Comparison of ENCODE assay signal across 9 cellular contexts in genomic region chr21:28605138-28605537, GRCh38.
DNase-seq lines count a peak whose midpoint lies in the region; ATAC-seq, FAIRE-seq and TF ChIP-seq lines count a peak whose summit lies in the region.
"Had no signal": no experiment of that assay in that cellular context is flagged by ENCODE, and none has a peak within 500 bp of the region (broad histone marks: within the 10 kb centered on the region; RNA-seq: fewer than 3 reads in every experiment).

No MANE protein-coding gene starts in this region.

- in situ Hi-C loops in GM12878 (cut with MboI) = no loop called here

- no peaks in the 10 kb centered on the region for H3K27me3 ChIP-seq in GM12878 (replicated peaks in 1 of 2; ENCODE audit: control insufficient read depth in 2 of 2, insufficient read depth in 2 of 2, low read length in 1 of 2)
- H3K27me3 ChIP-seq in PC-9 (ENCODE audit: insufficient read depth, low read depth) = no peaks in the 10 kb centered on the region

- CTCF ChIA-PET in GM12878 (lab: Yijun Ruan, JAX) (no interaction called here), PC-9 (lab: Charles Lee) (no interaction called here)

- H3K79me2 ChIP-seq in GM12878 (ENCODE audit: control insufficient read depth, insufficient read depth, low read length) (no peaks in the 10 kb centered on the region), PC-9 (ENCODE audit: low read depth) (no peaks in the 10 kb centered on the region)

- 0% methylated on average over 2 of the region's 2 CpGs for WGBS in GM12878 (ENCODE audit: insufficient coverage, insufficient replicate concordance, low lambda C conversion rate, missing lambda C conversion rate)

- H3K36me3 Mint-ChIP-seq in glutamatergic neuron (ENCODE audit: unreplicated experiment) = no peaks in the 10 kb centered on the region

- H4K20me1 ChIP-seq in GM12878 (ENCODE audit: control insufficient read depth, insufficient read depth) = no peaks in the 10 kb centered on the region
- no peaks in the 10 kb centered on the region for H4K20me1 ChIP-seq in PC-9 (ENCODE audit: insufficient read depth)

- ATAC-seq in GM19468 (IDR thresholded peaks at IDR 0.05; ENCODE audit: extremely low read depth, unreplicated experiment) = peak; percentile 97
- peak; percentile 97 for ATAC-seq in HG03280 (IDR thresholded peaks at IDR 0.05; ENCODE audit: unreplicated experiment)
- ATAC-seq in GM12878 = no peak

- no peaks in the 10 kb centered on the region for H3K4me1 Mint-ChIP-seq in glutamatergic neuron (ENCODE audit: low read depth, unreplicated experiment)

- FAIRE-seq in GM12891 (lab: Jason Lieb, UNC) (no peak), GM12878 (lab: Jason Lieb, UNC) (no peak)

- H3K27ac Mint-ChIP-seq in glutamatergic neuron (ENCODE audit: unreplicated experiment) = no peak overlapping the region

- H3K9me3 Mint-ChIP-seq in glutamatergic neuron (ENCODE audit: unreplicated experiment) = peaks cover 3% of the 10 kb centered on the region

- no peak overlapping the region for H3K4me2 ChIP-seq in GM12878 (ENCODE audit: control insufficient read depth, insufficient read depth)
- no peak overlapping the region for H3K4me2 ChIP-seq in PC-9

- SMC1A ChIA-PET in GM12878 (lab: Charles Lee; ENCODE audit: uncharacterized antibody, unreplicated experiment) = no interaction called here

- H2AFZ ChIP-seq in GM12878 (ENCODE audit: control insufficient read depth, low read depth, low read length) (no peak overlapping the region), PC-9 (no peak overlapping the region)

- intact Hi-C loops in GM12878 (cut with micrococcal nuclease; ENCODE audit: unreplicated experiment) (no loop called here), PC-9 (cut with micrococcal nuclease; ENCODE audit: unreplicated experiment) (no loop called here)

- TF ChIP-seq CTCF in GM12878 (IDR thresholded peaks at IDR 0.05 in 2 of 3, conservative IDR thresholded peaks at IDR 0.05 in 1 of 3; ENCODE audit: control insufficient read depth in 2 of 3, extremely low read depth in 1 of 3, insufficient read depth in 1 of 3, low read depth in 3 of 3, low read length in 3 of 3) (no peak), glutamatergic neuron (IDR thresholded peaks at IDR 0.05; ENCODE audit: partially characterized antibody, unreplicated experiment) (no peak), PC-9 (conservative IDR thresholded peaks at IDR 0.05) (no peak)

- H3K9ac ChIP-seq in GM12878 (ENCODE audit: control insufficient read depth, insufficient read depth, low read length) = no peak overlapping the region

- BruUV-seq in GM12878 (replicated peaks; lab: Mats Ljungman, UMichigan) (no TSS peak), PC-9 (replicated peaks; lab: Mats Ljungman, UMichigan) (no TSS peak)

- H3K27me3 Mint-ChIP-seq in glutamatergic neuron (ENCODE audit: unreplicated experiment) = no peaks in the 10 kb centered on the region

- H3K4me3 ChIP-seq in GM12878 (no peak overlapping the region), PC-9 (no peak overlapping the region)

- H3K9me3 ChIP-seq in GM12878 (replicated peaks; ENCODE audit: control insufficient read depth, insufficient read depth, low read length) = no peaks in the 10 kb centered on the region; the same call in 2 of the 3 replicates
- H3K9me3 ChIP-seq in PC-9 (ENCODE audit: insufficient read depth, low read depth) = no peaks in the 10 kb centered on the region

- DNase-seq in GM12891 (ENCODE audit: insufficient read length, low spot score) (peak; percentile 3), GM12878 (ENCODE audit: low read depth, low spot score) (no peak), glutamatergic neuron (no peak), PC-9 (no peak), NCI-H69 (lab: John Stamatoyannopoulos, UW) (no peak)
- DNase-seq in stimulated activated CD4-positive, alpha-beta T cell treated with anti-CD3 and anti-CD28 coated beads, Interleukin-4, amount 100 ng/mL, for 24 hours = no peak
- DNase-seq: NCI-H1930 had no signal

- no peaks in the 10 kb centered on the region for H3K9me2 ChIP-seq in PC-9 (ENCODE audit: insufficient read depth)

- H3K36me3 ChIP-seq in GM12878 (ENCODE audit: control insufficient read depth in 2 of 2, insufficient read depth in 2 of 2, low read length in 1 of 2) = no peaks in the 10 kb centered on the region
- no peaks in the 10 kb centered on the region for H3K36me3 ChIP-seq in PC-9 (ENCODE audit: low read depth)

- no peak overlapping the region for H3K4me3 Mint-ChIP-seq in glutamatergic neuron (ENCODE audit: unreplicated experiment)

- RAD21 ChIA-PET in GM12878 (lab: Charles Lee; ENCODE audit: unreplicated experiment) = no interaction called here

- TF ChIP-seq RAD21 in GM12878 (IDR thresholded peaks at IDR 0.05; ENCODE audit: insufficient read depth, low read depth, low read length) = no peak

- no peak overlapping the region for H3K27ac ChIP-seq in GM12878 (ENCODE audit: control insufficient read depth, insufficient read depth)
- no peak overlapping the region for H3K27ac ChIP-seq in PC-9

- no peak for TF ChIP-seq EP300 in GM12878 (IDR thresholded peaks at IDR 0.05; ENCODE audit: borderline replicate concordance in 1 of 2, control insufficient read depth in 1 of 2, low read depth in 2 of 2, low read length in 2 of 2)

- TF ChIP-seq POLR2A in GM12891 (IDR thresholded peaks at IDR 0.05; ENCODE audit: low read depth, low read length) (no peak), GM12878 (IDR thresholded peaks at IDR 0.05; ENCODE audit: low read depth, low read length) (no peak)

- POLR2A ChIA-PET in GM12878 (lab: Charles Lee) = no interaction called here
- POLR2A ChIA-PET in PC-9 (lab: Charles Lee; ENCODE audit: unreplicated experiment) = no interaction called here

- no peaks in the 10 kb centered on the region for H3F3A ChIP-seq in PC-9 (ENCODE audit: insufficient read depth, low read depth)

- H3K4me1 ChIP-seq in GM12878 (ENCODE audit: control insufficient read depth, insufficient read depth, low read length) (no peaks in the 10 kb centered on the region), PC-9 (replicated peaks; ENCODE audit: insufficient read depth) (no peaks in the 10 kb centered on the region)

TF ChIP-seq in GM12891, 5 proteins besides CTCF, POLR2A, EP300 and RAD21:
- TF ChIP-seq SPI1 (IDR thresholded peaks at IDR 0.05; ENCODE audit: low read depth, low read length) = no peak
- no peak for TF ChIP-seq POU2F2 (IDR thresholded peaks at IDR 0.05; ENCODE audit: low read depth, low read length)
- no peak for TF ChIP-seq PAX5 (IDR thresholded peaks at IDR 0.05; ENCODE audit: insufficient read depth, low read length, severe bottlenecking)
- no peak for TF ChIP-seq TAF1 (IDR thresholded peaks at IDR 0.05; ENCODE audit: low read depth, low read length)
- no peak for TF ChIP-seq POLR2AphosphoS5 (IDR thresholded peaks at IDR 0.05; ENCODE audit: low read depth, low read length)

TF ChIP-seq in GM12878, 131 proteins besides CTCF, POLR2A, EP300 and RAD21:
- TF ChIP-seq TCF7 (IDR thresholded peaks at IDR 0.05; ENCODE audit: borderline replicate concordance) (peak; percentile 35; the same call in 1 of the 2 replicates), TCF12 (IDR thresholded peaks at IDR 0.05; ENCODE audit: low read depth, low read length) (no peak), CHD4 (IDR thresholded peaks at IDR 0.05) (no peak), NFYA (IDR thresholded peaks at IDR 0.05; ENCODE audit: borderline replicate concordance, low read depth, low read length) (no peak), ETV6 (conservative IDR thresholded peaks at IDR 0.05 in 1 of 2, IDR thresholded peaks at IDR 0.05 in 1 of 2; ENCODE audit: borderline replicate concordance in 1 of 2, low read depth in 1 of 2) (peak in 1 of 2 experiments; percentile 60; a peak in 1 of 4 replicates), SIX5 (IDR thresholded peaks at IDR 0.05; ENCODE audit: low read depth, low read length, severe bottlenecking) (no peak), PRDM15 (CRISPR knock-in tag; IDR thresholded peaks at IDR 0.05) (no peak)
